Comparison of ENCODE assay signal across 1 cellular context in genomic region chr14:43540948-43541347, GRCh38.
TF ChIP-seq lines count a peak whose summit lies in the region.

No MANE protein-coding gene starts in this region.

TF ChIP-seq in HepG2, 621 proteins besides CTCF, POLR2A, EP300 and RAD21 (continued from another document):
- TF ChIP-seq TEAD3 (CRISPR knock-in tag; optimal IDR thresholded peaks at IDR 0.05; ENCODE audit: borderline replicate concordance): peak; percentile 55
- TF ChIP-seq ZBTB20 (CRISPR knock-in tag; IDR thresholded peaks at IDR 0.05; ENCODE audit: borderline replicate concordance, low read depth): 0 out of 2 replicates have a peak, but pooled peaks have one; percentile 34
- TF ChIP-seq, protein P1, sequence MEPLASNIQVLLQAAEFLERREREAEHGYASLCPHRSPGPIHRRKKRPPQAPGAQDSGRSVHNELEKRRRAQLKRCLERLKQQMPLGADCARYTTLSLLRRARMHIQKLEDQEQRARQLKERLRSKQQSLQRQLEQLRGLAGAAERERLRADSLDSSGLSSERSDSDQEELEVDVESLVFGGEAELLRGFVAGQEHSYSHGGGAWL (CRISPR knock-in tag; IDR thresholded peaks at IDR 0.05): 0 out of 2 replicates have a peak, but pooled peaks have one; percentile 47
- no peak for TF ChIP-seq ZSCAN22 (CRISPR knock-in tag; IDR thresholded peaks at IDR 0.05)
- no peak for TF ChIP-seq SATB2 (CRISPR knock-in tag; IDR thresholded peaks at IDR 0.05)
- TF ChIP-seq ZNF556 (CRISPR knock-in tag; IDR thresholded peaks at IDR 0.05; ENCODE audit: borderline replicate concordance): peak; percentile 53; the same call in 1 of the 2 replicates
- TF ChIP-seq STAG1 (CRISPR knock-in tag; IDR thresholded peaks at IDR 0.05): peak; percentile 84
- no peak for TF ChIP-seq ZNF275 (CRISPR knock-in tag; IDR thresholded peaks at IDR 0.05; ENCODE audit: borderline replicate concordance)
- no peak for TF ChIP-seq SOX6 (IDR thresholded peaks at IDR 0.05)
- TF ChIP-seq SOX6 (CRISPR knock-in tag; IDR thresholded peaks at IDR 0.05): 0 out of 2 replicates have a peak, but pooled peaks have one; percentile 22
- TF ChIP-seq, protein P2, sequence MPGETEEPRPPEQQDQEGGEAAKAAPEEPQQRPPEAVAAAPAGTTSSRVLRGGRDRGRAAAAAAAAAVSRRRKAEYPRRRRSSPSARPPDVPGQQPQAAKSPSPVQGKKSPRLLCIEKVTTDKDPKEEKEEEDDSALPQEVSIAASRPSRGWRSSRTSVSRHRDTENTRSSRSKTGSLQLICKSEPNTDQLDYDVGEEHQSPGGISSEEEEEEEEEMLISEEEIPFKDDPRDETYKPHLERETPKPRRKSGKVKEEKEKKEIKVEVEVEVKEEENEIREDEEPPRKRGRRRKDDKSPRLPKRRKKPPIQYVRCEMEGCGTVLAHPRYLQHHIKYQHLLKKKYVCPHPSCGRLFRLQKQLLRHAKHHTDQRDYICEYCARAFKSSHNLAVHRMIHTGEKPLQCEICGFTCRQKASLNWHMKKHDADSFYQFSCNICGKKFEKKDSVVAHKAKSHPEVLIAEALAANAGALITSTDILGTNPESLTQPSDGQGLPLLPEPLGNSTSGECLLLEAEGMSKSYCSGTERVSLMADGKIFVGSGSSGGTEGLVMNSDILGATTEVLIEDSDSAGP (CRISPR knock-in tag; IDR thresholded peaks at IDR 0.05; ENCODE audit: borderline replicate concordance): peak; percentile 50; the same call in 1 of the 2 replicates
- no peak for TF ChIP-seq KLF11 (CRISPR knock-in tag; IDR thresholded peaks at IDR 0.05)
- no peak for TF ChIP-seq MAFF (IDR thresholded peaks at IDR 0.05; ENCODE audit: low read depth, low read length)
- TF ChIP-seq SP140L (CRISPR knock-in tag; IDR thresholded peaks at IDR 0.05; ENCODE audit: borderline replicate concordance): no peak
- TF ChIP-seq HNRNPLL (IDR thresholded peaks at IDR 0.05; ENCODE audit: low read depth, low read length, poor library complexity, severe bottlenecking): peak; percentile 22
- no peak for TF ChIP-seq GABPA (IDR thresholded peaks at IDR 0.05; ENCODE audit: low read depth, low read length)
- TF ChIP-seq GABPA (CRISPR knock-in tag; IDR thresholded peaks at IDR 0.05; ENCODE audit: low read depth): no peak
- no peak for TF ChIP-seq ZNF12 (CRISPR knock-in tag; IDR thresholded peaks at IDR 0.05)
- TF ChIP-seq, protein P3, sequence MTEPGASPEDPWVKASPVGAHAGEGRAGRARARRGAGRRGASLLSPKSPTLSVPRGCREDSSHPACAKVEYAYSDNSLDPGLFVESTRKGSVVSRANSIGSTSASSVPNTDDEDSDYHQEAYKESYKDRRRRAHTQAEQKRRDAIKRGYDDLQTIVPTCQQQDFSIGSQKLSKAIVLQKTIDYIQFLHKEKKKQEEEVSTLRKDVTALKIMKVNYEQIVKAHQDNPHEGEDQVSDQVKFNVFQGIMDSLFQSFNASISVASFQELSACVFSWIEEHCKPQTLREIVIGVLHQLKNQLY (CRISPR knock-in tag; IDR thresholded peaks at IDR 0.05): no peak
- TF ChIP-seq HMGXB4 (CRISPR knock-in tag; IDR thresholded peaks at IDR 0.05; ENCODE audit: borderline replicate concordance in 1 of 2, low read depth in 1 of 2): peak; percentile 31 to 39; a peak in 1 of 4 replicates
- TF ChIP-seq ZNF343 (CRISPR knock-in tag; IDR thresholded peaks at IDR 0.05): no peak
- no peak for TF ChIP-seq ZNF3 (CRISPR knock-in tag; IDR thresholded peaks at IDR 0.05)
- peak; percentile 57; the same call in 1 of the 2 replicates for TF ChIP-seq REPIN1 (CRISPR knock-in tag; IDR thresholded peaks at IDR 0.05; ENCODE audit: borderline replicate concordance, low read depth)
- no peak for TF ChIP-seq SNAPC2 (CRISPR knock-in tag; IDR thresholded peaks at IDR 0.05)
- TF ChIP-seq, protein P4, sequence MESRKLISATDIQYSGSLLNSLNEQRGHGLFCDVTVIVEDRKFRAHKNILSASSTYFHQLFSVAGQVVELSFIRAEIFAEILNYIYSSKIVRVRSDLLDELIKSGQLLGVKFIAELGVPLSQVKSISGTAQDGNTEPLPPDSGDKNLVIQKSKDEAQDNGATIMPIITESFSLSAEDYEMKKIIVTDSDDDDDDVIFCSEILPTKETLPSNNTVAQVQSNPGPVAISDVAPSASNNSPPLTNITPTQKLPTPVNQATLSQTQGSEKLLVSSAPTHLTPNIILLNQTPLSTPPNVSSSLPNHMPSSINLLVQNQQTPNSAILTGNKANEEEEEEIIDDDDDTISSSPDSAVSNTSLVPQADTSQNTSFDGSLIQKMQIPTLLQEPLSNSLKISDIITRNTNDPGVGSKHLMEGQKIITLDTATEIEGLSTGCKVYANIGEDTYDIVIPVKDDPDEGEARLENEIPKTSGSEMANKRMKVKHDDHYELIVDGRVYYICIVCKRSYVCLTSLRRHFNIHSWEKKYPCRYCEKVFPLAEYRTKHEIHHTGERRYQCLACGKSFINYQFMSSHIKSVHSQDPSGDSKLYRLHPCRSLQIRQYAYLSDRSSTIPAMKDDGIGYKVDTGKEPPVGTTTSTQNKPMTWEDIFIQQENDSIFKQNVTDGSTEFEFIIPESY (CRISPR knock-in tag; IDR thresholded peaks at IDR 0.05): peak; percentile 68; the same call in 1 of the 2 replicates
- TF ChIP-seq LCORL (IDR thresholded peaks at IDR 0.05): no peak
- TF ChIP-seq LCORL (CRISPR knock-in tag; IDR thresholded peaks at IDR 0.05): 0 out of 2 replicates have a peak, but pooled peaks have one; percentile 33
- peak; percentile 38 for TF ChIP-seq GABPB1 (CRISPR knock-in tag; IDR thresholded peaks at IDR 0.05)
- peak; percentile 68 for TF ChIP-seq ZMYM4 (CRISPR knock-in tag; IDR thresholded peaks at IDR 0.05)
- no peak for TF ChIP-seq PATZ1 (CRISPR knock-in tag; IDR thresholded peaks at IDR 0.05)
- peak; percentile 36; the same call in 1 of the 2 replicates for TF ChIP-seq ZNF788 (CRISPR knock-in tag; IDR thresholded peaks at IDR 0.05; ENCODE audit: borderline replicate concordance)
- TF ChIP-seq NFYC (CRISPR knock-in tag; IDR thresholded peaks at IDR 0.05): no peak
- no peak for TF ChIP-seq NR2F2 (IDR thresholded peaks at IDR 0.05; ENCODE audit: borderline replicate concordance, low read depth)
- TF ChIP-seq ZNF614 (CRISPR knock-in tag; IDR thresholded peaks at IDR 0.05; ENCODE audit: borderline replicate concordance): peak; percentile 33; the same call in 1 of the 2 replicates
- no peak for TF ChIP-seq ERF (CRISPR knock-in tag; IDR thresholded peaks at IDR 0.05)
- TF ChIP-seq KDM2A (CRISPR knock-in tag; IDR thresholded peaks at IDR 0.05; ENCODE audit: borderline replicate concordance, low read depth): 0 out of 2 replicates have a peak, but pooled peaks have one; percentile 29
- TF ChIP-seq ZNF879 (CRISPR knock-in tag; IDR thresholded peaks at IDR 0.05): no peak
- no peak for TF ChIP-seq SYNCRIP (IDR thresholded peaks at IDR 0.05; ENCODE audit: insufficient read depth, low read depth, low read length)
- TF ChIP-seq ARNTL (CRISPR knock-in tag; IDR thresholded peaks at IDR 0.05): no peak
- TF ChIP-seq HHEX (CRISPR knock-in tag; IDR thresholded peaks at IDR 0.05): no peak
- TF ChIP-seq, protein P5, sequence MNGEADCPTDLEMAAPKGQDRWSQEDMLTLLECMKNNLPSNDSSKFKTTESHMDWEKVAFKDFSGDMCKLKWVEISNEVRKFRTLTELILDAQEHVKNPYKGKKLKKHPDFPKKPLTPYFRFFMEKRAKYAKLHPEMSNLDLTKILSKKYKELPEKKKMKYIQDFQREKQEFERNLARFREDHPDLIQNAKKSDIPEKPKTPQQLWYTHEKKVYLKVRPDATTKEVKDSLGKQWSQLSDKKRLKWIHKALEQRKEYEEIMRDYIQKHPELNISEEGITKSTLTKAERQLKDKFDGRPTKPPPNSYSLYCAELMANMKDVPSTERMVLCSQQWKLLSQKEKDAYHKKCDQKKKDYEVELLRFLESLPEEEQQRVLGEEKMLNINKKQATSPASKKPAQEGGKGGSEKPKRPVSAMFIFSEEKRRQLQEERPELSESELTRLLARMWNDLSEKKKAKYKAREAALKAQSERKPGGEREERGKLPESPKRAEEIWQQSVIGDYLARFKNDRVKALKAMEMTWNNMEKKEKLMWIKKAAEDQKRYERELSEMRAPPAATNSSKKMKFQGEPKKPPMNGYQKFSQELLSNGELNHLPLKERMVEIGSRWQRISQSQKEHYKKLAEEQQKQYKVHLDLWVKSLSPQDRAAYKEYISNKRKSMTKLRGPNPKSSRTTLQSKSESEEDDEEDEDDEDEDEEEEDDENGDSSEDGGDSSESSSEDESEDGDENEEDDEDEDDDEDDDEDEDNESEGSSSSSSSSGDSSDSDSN (CRISPR knock-in tag; IDR thresholded peaks at IDR 0.05): peak; percentile 34; the same call in 1 of the 2 replicates
- TF ChIP-seq ZBTB8A (CRISPR knock-in tag; IDR thresholded peaks at IDR 0.05; ENCODE audit: borderline replicate concordance, low read depth): no peak
- 0 out of 2 replicates have a peak, but pooled peaks have one; percentile 47 for TF ChIP-seq SMC3 (IDR thresholded peaks at IDR 0.05; ENCODE audit: low read length)
- TF ChIP-seq PITX1 (CRISPR knock-in tag; IDR thresholded peaks at IDR 0.05): 0 out of 2 replicates have a peak, but pooled peaks have one; percentile 33
